Comparison of ENCODE assay signal across 21 cellular contexts in genomic region chr16:53805747-53806146, GRCh38.
DNase-seq lines count a peak whose midpoint lies in the region; ATAC-seq and TF ChIP-seq lines count a peak whose summit lies in the region.
"Had no signal": no experiment of that assay in that cellular context is flagged by ENCODE, and none has a peak within 500 bp of the region (broad histone marks: within the 10 kb centered on the region; RNA-seq: fewer than 3 reads in every experiment).

No MANE protein-coding gene starts in this region.

- H3K23me2 ChIP-seq in H9 (ENCODE audit: insufficient read length, low read depth, low read length, poor library complexity, severe bottlenecking): no peaks in the 10 kb centered on the region

- H3K4ac ChIP-seq in H9 (ENCODE audit: low read depth, low read length): no peak overlapping the region

- H3K9ac ChIP-seq in H9 (ENCODE audit: extremely low read depth, insufficient read length, low read length): no peak overlapping the region
- H3K9ac ChIP-seq: SK-N-SH had no signal

- H3K56ac ChIP-seq in H9 (ENCODE audit: insufficient read length, low read depth, low read length): no peak overlapping the region

- no peak overlapping the region for H4K5ac ChIP-seq in H9 (ENCODE audit: insufficient read length, low read depth, low read length)

- no peaks in the 10 kb centered on the region for H4K20me1 ChIP-seq in H9 (ENCODE audit: control insufficient read depth, insufficient read depth, insufficient read length)

- H3K14ac ChIP-seq in H9 (ENCODE audit: insufficient read depth, low read length): no peak overlapping the region

- H2BK20ac ChIP-seq in H9 (ENCODE audit: low read depth, low read length, poor library complexity, severe bottlenecking): no peak overlapping the region

- H3K27me3 ChIP-seq in H9 (ENCODE audit: insufficient read depth, low read length): no peaks in the 10 kb centered on the region

- H3K4me1 Mint-ChIP-seq in H9 (peaks cover 35 to 41% of the 10 kb centered on the region in 2 experiments), natural killer cell (peaks cover 40 to 46% of the 10 kb centered on the region in 2 donors)

- peak overlapping the region in 2 of 3 experiments; percentile 58 to 81; a peak in 3 of 7 replicates for H3K27ac Mint-ChIP-seq in H9
- H3K27ac Mint-ChIP-seq in natural killer cell: no peak overlapping the region

- peaks cover 8% of the 10 kb centered on the region for H3K4me1 ChIP-seq in H9 (ENCODE audit: insufficient read depth, low read length)

- no peak overlapping the region for H3T11ph ChIP-seq in H9 (ENCODE audit: low read length)

- ATAC-seq in natural killer cell: no peak
- no peak for ATAC-seq in GM19324 (IDR thresholded peaks at IDR 0.05; ENCODE audit: low FRiP score, unreplicated experiment)
- ATAC-seq: Panc1 had no signal

- no peak overlapping the region for H2BK120ac ChIP-seq in H9 (ENCODE audit: low read depth, low read length, poor library complexity, severe bottlenecking)

- H3K9me3 ChIP-seq in H9 (ENCODE audit: control insufficient read depth, low read depth, low read length): no peaks in the 10 kb centered on the region

- WGBS in H9 (ENCODE audit: extremely low coverage, insufficient read length, low lambda C conversion rate): no CpG with 5 or more reads among the region's 4 CpGs

- no peak overlapping the region for H2AFZ ChIP-seq in H9 (ENCODE audit: low read length)

- H3K27ac ChIP-seq in 22Rv1 (peak overlapping the region; percentile 34), H9 (ENCODE audit: insufficient read length, low read depth, low read length) (no peak overlapping the region), caudate nucleus (ENCODE audit: low read depth, low read length) (peak overlapping the region; percentile 48)
- H3K27ac ChIP-seq: C4-2B had no signal

- H2BK15ac ChIP-seq in H9 (ENCODE audit: low read depth, low read length): no peak overlapping the region

- peaks cover 0 to 14% (median 4%) of the 10 kb centered on the region in 3 experiments; a peak in 5 of 7 replicates for H3K36me3 Mint-ChIP-seq in H9 (ENCODE audit: insufficient read depth in 1 of 3, low read depth in 3 of 3)
- no peaks in the 10 kb centered on the region for H3K36me3 Mint-ChIP-seq in natural killer cell

- DNase-seq in H9: no peak
- peak in 2 of 61 donors; percentile 7 to 16 for DNase-seq in caudate nucleus (lab: John Stamatoyannopoulos, UW)
- DNase-seq in midbrain (lab: John Stamatoyannopoulos, UW): peak; percentile 18
- no peak for DNase-seq in natural killer cell
- DNase-seq in NCI-H524 treated with DMSO at 0.1 percent for 48 hours (lab: John Stamatoyannopoulos, UW): no peak
- no peak for DNase-seq in DMS 273 (lab: John Stamatoyannopoulos, UW; ENCODE audit: unreplicated experiment)
- DNase-seq: DMS153, EL, HCEC 1CT, MV-4-11, NCI-H1417 treated with DMSO at 0.1 percent for 48 hours, NCI-H2029 treated with DMSO at 0.1 percent for 48 hours, NCI-H2171 treated with DMSO at 0.1 percent for 48 hours, NCI-H446 treated with DMSO at 0.1 percent for 48 hours, NCI-H774, Right ventricle myocardium superior, SK-N-SH had no signal

- H3K18ac ChIP-seq in H9 (ENCODE audit: insufficient read length, low read depth, low read length): no peak overlapping the region

- H3K9me3 Mint-ChIP-seq in H9: peaks cover 0 to 3% of the 10 kb centered on the region in 2 experiments; a peak in 2 of 5 replicates
- H3K9me3 Mint-ChIP-seq in natural killer cell: no peaks in the 10 kb centered on the region

- no peaks in the 10 kb centered on the region for H3K79me1 ChIP-seq in H9 (ENCODE audit: insufficient read depth, low read depth, low read length, poor library complexity, severe bottlenecking)

- no peak overlapping the region for H3K4me3 Mint-ChIP-seq in H9
- no peak overlapping the region for H3K4me3 Mint-ChIP-seq in natural killer cell

- TF ChIP-seq CTCF in 22Rv1 (IDR thresholded peaks at IDR 0.05) (no peak), H9 (conservative IDR thresholded peaks at IDR 0.05) (no peak), natural killer cell (IDR thresholded peaks at IDR 0.05) (no peak)

- H2BK5ac ChIP-seq in H9 (ENCODE audit: insufficient read length, low read length): no peak overlapping the region

- H3K27me3 Mint-ChIP-seq in H9 (ENCODE audit: low read depth) (no peaks in the 10 kb centered on the region), natural killer cell (ENCODE audit: low read depth in 2 of 2) (no peaks in the 10 kb centered on the region)

- H3K23ac ChIP-seq in H9 (ENCODE audit: insufficient read length, low read depth, low read length): no peak overlapping the region

- H2BK12ac ChIP-seq in H9 (ENCODE audit: insufficient read length, low read depth, low read length): no peak overlapping the region

- H4K8ac ChIP-seq in H9 (replicated peaks; ENCODE audit: insufficient read length, low read depth, low read length): no peak overlapping the region

- H3K4me2 ChIP-seq in H9 (ENCODE audit: insufficient read depth, insufficient read length, low read length): no peak overlapping the region
- H3K4me2 ChIP-seq: SK-N-SH had no signal

- H3K79me2 ChIP-seq in H9 (ENCODE audit: insufficient read depth, low read length): no peaks in the 10 kb centered on the region

- no peak overlapping the region for H4K91ac ChIP-seq in H9 (ENCODE audit: insufficient read length, low read depth, low read length)

- intact Hi-C loops in natural killer cell (cut with micrococcal nuclease): no loop called here

- no peak overlapping the region for H2AK5ac ChIP-seq in H9 (ENCODE audit: insufficient read length, low read length)

Comparison
In these comparisons a context has a peak if more than half of its experiments do, and no peak if none do; other contexts are left out.
1. H3K27ac Mint-ChIP-seq: peak in H9 (2 of 3); none in natural killer cell (0 of 2).